In the genomic region with DNA sequence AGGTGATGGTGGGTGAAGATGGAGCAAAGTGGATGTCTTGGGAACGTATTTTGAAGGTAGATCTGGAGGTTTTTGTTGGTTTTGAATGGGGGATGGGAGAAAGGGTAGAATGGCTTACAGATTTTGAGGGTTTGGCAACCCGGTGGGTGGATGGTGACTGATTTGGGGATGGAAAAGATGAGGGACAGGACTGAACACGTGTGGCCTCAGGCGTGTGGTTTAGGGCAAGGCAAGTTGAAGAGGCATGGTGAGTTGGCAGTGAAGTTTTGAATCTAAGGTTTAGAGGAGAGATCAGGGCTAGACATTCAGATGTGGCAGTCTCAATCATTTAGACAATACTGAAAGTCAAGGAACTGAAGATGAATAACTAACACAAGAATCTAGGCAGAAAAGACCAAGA, we compare ENCODE assay signal across 1 cellular context.
TF ChIP-seq lines count a peak whose summit lies in the region.

No MANE protein-coding gene starts in this region.

TF ChIP-seq in K562, 482 proteins besides CTCF, POLR2A, EP300 and RAD21:
- no peak for TF ChIP-seq ZNF79 (CRISPR knock-in tag; IDR thresholded peaks at IDR 0.05; ENCODE audit: low read depth)
- TF ChIP-seq TSC22D4 (tag; IDR thresholded peaks at IDR 0.05): peak; percentile 43; the same call in 1 of the 2 replicates
